Comparison of ENCODE assay signal across 37 cellular contexts in genomic region chr6:146587448-146587847, GRCh38. TPM values are rescaled to one million over a fixed set of nuclear protein-coding genes. Genes with fewer than 3 reads are reported as not detected.
"Had no signal": no experiment of that assay in that cellular context is flagged by ENCODE, and none has a peak within 500 bp of the region (broad histone marks: within the 10 kb centered on the region; RNA-seq: fewer than 3 reads in every experiment).

No MANE protein-coding gene starts in this region.

- DNase-seq: activated CD4-positive, alpha-beta memory T cell treated with anti-CD3 and anti-CD28 coated beads, Interleukin-2, amount 10 ng/mL, durations not matched to agents 7 days and 5 days; activated CD4-positive, alpha-beta T cell treated with anti-CD3 and anti-CD28 coated beads for 1 hour; activated CD4-positive, alpha-beta T cell treated with anti-CD3 and anti-CD28 coated beads, Interleukin-2, amount 10 ng/mL, durations not matched to agents 7 days and 5 days; activated CD8-positive, alpha-beta memory T cell treated with anti-CD3 and anti-CD28 coated beads, Interleukin-2, amount 50 U/mL, for 48 hours; activated gamma-delta T cell; activated naive CD4-positive, alpha-beta T cell treated with anti-CD3 and anti-CD28 coated beads, Interleukin-2, amount 50 U/mL, for 16 hours; activated T-cell treated with anti-CD3 and anti-CD28 coated beads, Interleukin-2, amount 50 U/mL, for 24 hours; amniotic stem cell; caudate nucleus; cortex of kidney; islet precursor cell; mammary epithelial cell; naive B cell; nucleus accumbens; pancreas; retina; sigmoid colon; small intestine; stimulated activated CD4-positive, alpha-beta T cell treated with anti-CD3 and anti-CD28 coated beads, Interleukin-4, amount 100 ng/mL, for 4 hours; stimulated activated CD8-positive, alpha-beta memory T cell treated with anti-CD3 and anti-CD28 coated beads, Interleukin-4, amount 100 ng/mL, for 48 hours; stimulated activated naive CD8-positive, alpha-beta T cell treated with anti-CD3 and anti-CD28 coated beads, Interleukin-15, amount 100 ng/mL, for 72 hours; substantia nigra had no signal

- H3K9me3 ChIP-seq: gastroesophageal sphincter, pancreas, prostate gland, sigmoid colon had no signal

- H3K4me1 ChIP-seq: gastroesophageal sphincter, pancreas, prostate gland, sigmoid colon had no signal

- H3K4me2 ChIP-seq: hepatocyte had no signal

- ATAC-seq: gastroesophageal sphincter; pancreas; stimulated activated memory B cell treated with anti-CD40 and anti-IgM and Interleukin-4, amounts not matched to agents 10 μg/mL and 1 μg/mL and 100 μg/mL, for 72 hours; stimulated activated naive CD8-positive, alpha-beta T cell treated with anti-CD3 and anti-CD28 coated beads, Interleukin-15, amount 100 ng/mL, for 72 hours; WTC11 had no signal

- H3K36me3 ChIP-seq: gastroesophageal sphincter, pancreas, prostate gland, sigmoid colon had no signal

- H2AFZ ChIP-seq: hepatocyte had no signal

- FAIRE-seq: astrocyte, endothelial cell of umbilical vein, pancreas, small intestine had no signal

- H3K27me3 ChIP-seq: gastroesophageal sphincter, hepatocyte, pancreas, sigmoid colon had no signal

- H3K4me3 ChIP-seq: gastroesophageal sphincter, hepatocyte, pancreas, prostate gland, sigmoid colon had no signal

- H3K79me2 ChIP-seq: hepatocyte had no signal

- H3K27ac ChIP-seq: gastroesophageal sphincter, hepatocyte, pancreas, prostate gland, sigmoid colon had no signal

RNA-seq across cellular contexts. Expression of gene ADGB, which starts 11.3 kb away (rescaled TPM):
- total RNA-seq: activated CD4-positive, alpha-beta memory T cell treated with anti-CD3 and anti-CD28 coated beads, Interleukin-2, amount 10 ng/mL, durations not matched to agents 7 days and 5 days; activated CD4-positive, alpha-beta T cell treated with anti-CD3 and anti-CD28 coated beads, Interleukin-2, amount 10 ng/mL, durations not matched to agents 7 days and 5 days; astrocyte; chondrocyte; endothelial cell of umbilical vein; fibroblast of lung; fibroblast of villous mesenchyme; gastroesophageal sphincter; mammary epithelial cell; mesothelial cell of epicardium; neural crest cell; pancreas; ureter; WTC11 had no signal
- polyA plus RNA-seq: endothelial cell of umbilical vein, esophagus, fibroblast of lung, hepatocyte, liver, mammary epithelial cell, pancreas, small intestine had no signal
